Comparison of ENCODE assay signal across 11 cellular contexts in genomic region chr15:79034284-79034683, GRCh38. TPM values are rescaled to one million over a fixed set of nuclear protein-coding genes. Genes with fewer than 3 reads are reported as not detected.
"Had no signal": no experiment of that assay in that cellular context is flagged by ENCODE, and none has a peak within 500 bp of the region (broad histone marks: within the 10 kb centered on the region; RNA-seq: fewer than 3 reads in every experiment).

No MANE protein-coding gene starts in this region.

- H3K4me3 Mint-ChIP-seq: GM23338, H9, HFFc6 had no signal

- H3K9ac ChIP-seq: GM23248 had no signal

- H2AFZ ChIP-seq: GM23248, GM23338 had no signal

- H3K27ac Mint-ChIP-seq: GM23338, H9, HFFc6 had no signal

- FAIRE-seq: H1, H54 had no signal

- H3K4me2 ChIP-seq: GM23338 had no signal

- H3K36me3 ChIP-seq: HAP-1 had no signal

- H3K9me3 ChIP-seq: HAP-1 had no signal

- DNase-seq: GM23248, GOT3, H7, H9, HCEC 1CT, HFFc6 had no signal

- H3K27ac ChIP-seq: GM23248 had no signal

- ATAC-seq: HCT116 had no signal

- H3K4me3 ChIP-seq: GM23248, GM23338, HAP-1 had no signal

- H3K4me1 ChIP-seq: HAP-1 had no signal

- H3K9me3 Mint-ChIP-seq: HFFc6 had no signal

RNA-seq across cellular contexts. Expression of gene RASGRF1, which starts 56.3 kb away (rescaled TPM):
- total RNA-seq: GM23248 had no signal
- polyA plus RNA-seq: GM23248 had no signal
